9 cellular contexts compared by ENCODE assay signal in genomic region chr7:43113622-43114450, GRCh38. TPM values are rescaled to one million over a fixed set of nuclear protein-coding genes. Genes with fewer than 3 reads are reported as not detected.
DNase-seq lines count a peak whose midpoint lies in the region; ATAC-seq and TF ChIP-seq lines count a peak whose summit lies in the region.
"Had no signal": no experiment of that assay in that cellular context is flagged by ENCODE, and none has a peak within 500 bp of the region (broad histone marks: within the 10 kb centered on the region; RNA-seq: fewer than 3 reads in every experiment).

No MANE protein-coding gene starts in this region.

- no peaks in the 10 kb centered on the region for H3K4me1 ChIP-seq in naive thymus-derived CD4-positive, alpha-beta T cell (ENCODE audit: control insufficient read depth in 2 of 2, insufficient read depth in 2 of 2, low read length in 2 of 2)
- H3K4me1 ChIP-seq in Caco-2: no peaks in the 10 kb centered on the region

- no peak for DNase-seq in AG04449 (ENCODE audit: low read depth, low spot score)
- no peak for DNase-seq in HFFc6
- DNase-seq in chondrocyte (ENCODE audit: low spot score): no peak
- no peak for DNase-seq in naive thymus-derived CD4-positive, alpha-beta T cell
- DNase-seq in NCI-H1436 (lab: John Stamatoyannopoulos, UW): no peak
- DNase-seq in Caco-2: no peak

- H3K9me3 Mint-ChIP-seq in HFFc6 (no peaks in the 10 kb centered on the region), chondrocyte (ENCODE audit: low read depth) (no peaks in the 10 kb centered on the region), Caco-2 (ENCODE audit: unreplicated experiment) (no peaks in the 10 kb centered on the region)
- no peaks in the 10 kb centered on the region for H3K9me3 Mint-ChIP-seq in naive thymus-derived CD4-positive, alpha-beta T cell

- ATAC-seq in naive thymus-derived CD4-positive, alpha-beta T cell: no peak
- ATAC-seq in GM18907 (IDR thresholded peaks at IDR 0.05; ENCODE audit: unreplicated experiment): no peak
- ATAC-seq in GM21717 (IDR thresholded peaks at IDR 0.05; ENCODE audit: unreplicated experiment): no peak

- no peaks in the 10 kb centered on the region for H3K36me3 Mint-ChIP-seq in HFFc6 (ENCODE audit: low read depth)
- no peaks in the 10 kb centered on the region for H3K36me3 Mint-ChIP-seq in chondrocyte (ENCODE audit: low read depth)
- peaks cover 0 to 6% (median 0%) of the 10 kb centered on the region in 5 donors for H3K36me3 Mint-ChIP-seq in naive thymus-derived CD4-positive, alpha-beta T cell
- no peaks in the 10 kb centered on the region for H3K36me3 Mint-ChIP-seq in Caco-2 (ENCODE audit: insufficient read depth, unreplicated experiment)

- H3K27ac ChIP-seq in naive thymus-derived CD4-positive, alpha-beta T cell (ENCODE audit: low read depth, low read length): no peak overlapping the region

- intact Hi-C loops in naive thymus-derived CD4-positive, alpha-beta T cell (cut with micrococcal nuclease): no loop called here
- intact Hi-C loops in Caco-2 (cut with micrococcal nuclease; ENCODE audit: unreplicated experiment): no loop called here

- H3K4me3 ChIP-seq in AG04449 (ENCODE audit: low read depth, low read length) (peak overlapping the region; percentile 48), Caco-2 (ENCODE audit: low read depth, low read length) (no peak overlapping the region)
- no peak overlapping the region for H3K4me3 ChIP-seq in naive thymus-derived CD4-positive, alpha-beta T cell (ENCODE audit: low read length)

- H3K27me3 ChIP-seq in naive thymus-derived CD4-positive, alpha-beta T cell (ENCODE audit: control insufficient read depth in 2 of 2, insufficient read depth in 2 of 2, low read length in 2 of 2): peaks cover 5 to 6% of the 10 kb centered on the region in 2 donors
- H3K27me3 ChIP-seq in Caco-2 (replicated peaks; ENCODE audit: control insufficient read depth, insufficient read depth, low read length): no peaks in the 10 kb centered on the region

- CTCF ChIA-PET in AG04449 (lab: Yijun Ruan, JAX) (interaction anchor here (0.7 kb wide), 1 partner anchor 181 kb away, joined by 3 read pairs; no protein-coding TSS in a partner anchor), Caco-2 (lab: Charles Lee) (no interaction called here)
- CTCF ChIA-PET in naive thymus-derived CD4-positive, alpha-beta T cell (lab: Charles Lee): no interaction called here

- BruUV-seq in Caco-2 (replicated peaks; lab: Mats Ljungman, UMichigan): no TSS peak

- H3K9me3 ChIP-seq in naive thymus-derived CD4-positive, alpha-beta T cell (ENCODE audit: control insufficient read depth in 2 of 3, low read length in 3 of 3): no peaks in the 10 kb centered on the region
- no peaks in the 10 kb centered on the region; the same call in 1 of the 2 replicates for H3K9me3 ChIP-seq in Caco-2

- H3K36me3 ChIP-seq in naive thymus-derived CD4-positive, alpha-beta T cell (ENCODE audit: control insufficient read depth in 2 of 3, insufficient read depth in 3 of 3, low read length in 3 of 3): no peaks in the 10 kb centered on the region
- no peaks in the 10 kb centered on the region for H3K36me3 ChIP-seq in Caco-2 (ENCODE audit: control insufficient read depth, insufficient read depth, low read length)

- H3K27ac Mint-ChIP-seq in HFFc6: no peak overlapping the region
- H3K27ac Mint-ChIP-seq in chondrocyte (ENCODE audit: unreplicated experiment): peak overlapping the region; percentile 30
- no peak overlapping the region for H3K27ac Mint-ChIP-seq in naive thymus-derived CD4-positive, alpha-beta T cell
- no peak overlapping the region for H3K27ac Mint-ChIP-seq in Caco-2 (ENCODE audit: unreplicated experiment)

- H3K4me3 Mint-ChIP-seq in HFFc6 (peak overlapping the region; percentile 85), chondrocyte (ENCODE audit: unreplicated experiment) (peak overlapping the region; percentile 78), Caco-2 (ENCODE audit: unreplicated experiment) (no peak overlapping the region)
- H3K4me3 Mint-ChIP-seq in naive thymus-derived CD4-positive, alpha-beta T cell: peak overlapping the region in 9 of 10 donors; percentile 19 to 71 (median 57)

- H3K4me1 Mint-ChIP-seq in HFFc6 (ENCODE audit: low read depth) (peaks cover 28% of the 10 kb centered on the region), chondrocyte (ENCODE audit: low read depth) (peaks cover 49% of the 10 kb centered on the region), Caco-2 (ENCODE audit: low read depth, unreplicated experiment) (no peaks in the 10 kb centered on the region)
- peaks cover 0 to 21% (median 15%) of the 10 kb centered on the region in 7 donors for H3K4me1 Mint-ChIP-seq in naive thymus-derived CD4-positive, alpha-beta T cell

- H3K27me3 Mint-ChIP-seq in HFFc6 (ENCODE audit: insufficient read depth) (peaks cover 20% of the 10 kb centered on the region), chondrocyte (ENCODE audit: low read depth) (peaks cover 18% of the 10 kb centered on the region), Caco-2 (ENCODE audit: insufficient read depth, unreplicated experiment) (peaks cover 26% of the 10 kb centered on the region)
- peaks cover 58 to 76% (median 69%) of the 10 kb centered on the region in 5 donors for H3K27me3 Mint-ChIP-seq in naive thymus-derived CD4-positive, alpha-beta T cell

- POLR2A ChIA-PET in AG04449 (lab: Yijun Ruan, JAX): interaction anchor here (0.6 to 1.1 kb wide), 2 partner anchors 25 to 167 kb away, joined by 3 read pairs; no protein-coding TSS in a partner anchor
- POLR2A ChIA-PET in naive thymus-derived CD4-positive, alpha-beta T cell (lab: Charles Lee): no interaction called here
- POLR2A ChIA-PET in Caco-2 (lab: Charles Lee): interaction anchor here (0.6 kb wide), 1 partner anchor 370 kb away, joined by 7 read pairs; no protein-coding TSS in a partner anchor

- TF ChIP-seq CTCF in AG04449 (IDR thresholded peaks at IDR 0.05; ENCODE audit: insufficient read depth, low read length, missing control alignments) (no peak), HFFc6 (IDR thresholded peaks at IDR 0.05) (no peak), chondrocyte (IDR thresholded peaks at IDR 0.05) (no peak), Caco-2 (IDR thresholded peaks at IDR 0.05; ENCODE audit: insufficient read depth in 1 of 2, low read depth in 1 of 2, low read length in 1 of 2, severe bottlenecking in 1 of 2, unreplicated experiment in 1 of 2) (no peak)

RNA-seq across cellular contexts. Expression of gene HECW1, which starts 1.4 kb away (rescaled TPM):
- 1 to 10 TPM; 3.4 to 6.5 (median 5.3) TPM for total RNA-seq in HFFc6 (2021; fragmentation: NEBNext Ultra II Directional; extraction: Animal tissue kit (Norgen Biotek cat#: 25700))
- 0.65 to 1.9 TPM (median 1.5 TPM) in 3 replicates for total RNA-seq in chondrocyte
- total RNA-seq in naive thymus-derived CD4-positive, alpha-beta T cell: not detected
- not detected for polyA plus RNA-seq in naive thymus-derived CD4-positive, alpha-beta T cell
- total RNA-seq in Caco-2 (2022): 1.7 and 1.8 TPM in 2 replicates
- total RNA-seq: dermis microvascular lymphatic vessel endothelial cell had no signal
